ENCODE assay signal across 7 cellular contexts in the genomic region with DNA sequence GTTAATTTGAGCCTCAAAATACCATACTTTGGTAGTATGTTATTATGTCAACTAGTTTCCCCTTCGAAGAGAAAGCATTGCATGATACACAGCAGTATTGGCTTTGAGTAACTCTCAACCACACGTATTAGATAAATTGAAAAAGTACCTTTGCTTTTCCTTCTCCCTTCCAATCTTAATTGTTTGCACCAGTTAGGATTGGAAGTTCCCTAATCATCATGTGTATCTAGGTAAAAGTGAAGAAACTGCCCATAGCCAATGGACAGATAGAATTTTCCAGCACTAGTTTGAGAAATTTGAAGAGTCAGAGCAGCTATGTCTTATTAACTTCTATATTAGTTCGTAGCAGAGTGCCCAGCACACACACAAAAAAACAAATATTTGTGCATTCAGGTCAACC.
"Had no signal": no experiment of that assay in that cellular context is flagged by ENCODE, and none has a peak within 500 bp of the region (broad histone marks: within the 10 kb centered on the region; RNA-seq: fewer than 3 reads in every experiment).

No MANE protein-coding gene starts in this region.

- H3K4me1 Mint-ChIP-seq: H9 had no signal

- H3K27me3 Mint-ChIP-seq: IgD-negative memory B cell had no signal

- DNase-seq: GM23248, GOT3, H9, HCEC 1CT had no signal

- H2AFZ ChIP-seq: GM23248 had no signal

- H3K36me3 Mint-ChIP-seq: IgD-negative memory B cell had no signal

- H3K4me3 Mint-ChIP-seq: H9, IgD-negative memory B cell had no signal

- FAIRE-seq: H54, HTR-8/SVneo had no signal

- H3K4me3 ChIP-seq: GM23248 had no signal

- H3K27ac Mint-ChIP-seq: H9, IgD-negative memory B cell had no signal

- H3K27ac ChIP-seq: GM23248 had no signal

- H3K9ac ChIP-seq: GM23248 had no signal
